Comparison of ENCODE assay signal across 10 cellular contexts in the genomic region with DNA sequence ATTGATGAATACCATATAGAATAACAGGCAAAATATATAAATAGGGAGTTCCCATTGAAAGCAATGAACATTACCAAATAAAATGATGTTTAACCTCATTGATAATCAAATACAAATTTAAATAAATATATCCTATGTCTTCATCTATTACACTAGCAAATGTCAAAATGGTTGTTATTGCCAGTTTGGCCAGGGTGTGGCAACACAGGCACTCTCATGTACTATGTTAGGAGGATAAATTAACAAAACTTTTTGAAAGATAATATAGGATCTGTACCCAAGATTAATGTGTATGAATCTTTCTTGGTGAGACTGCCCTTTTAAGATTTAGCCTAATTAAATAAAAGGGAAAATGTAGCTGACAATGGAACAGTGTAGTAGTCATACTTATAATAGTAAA.
DNase-seq lines count a peak whose midpoint lies in the region; ATAC-seq and TF ChIP-seq lines count a peak whose summit lies in the region.
"Had no signal": no experiment of that assay in that cellular context is flagged by ENCODE, and none has a peak within 500 bp of the region (broad histone marks: within the 10 kb centered on the region; RNA-seq: fewer than 3 reads in every experiment).

No MANE protein-coding gene starts in this region.

- no peak overlapping the region for H2AK5ac ChIP-seq in IMR-90 (ENCODE audit: low read depth, low read length)

- no peak overlapping the region for H2BK120ac ChIP-seq in IMR-90 (ENCODE audit: low read depth, low read length)

- H3K9ac ChIP-seq in IMR-90 (ENCODE audit: low read depth, low read length): no peak overlapping the region

- DNase-seq in GM06990 (ENCODE audit: extremely low read depth, insufficient read length) (no peak), IMR-90 (peak; percentile 12), brain microvascular endothelial cell (peak; percentile 33), neural crest cell (ENCODE audit: low read depth, low spot score) (no peak), esophagus muscularis mucosa (ENCODE audit: extremely low spot score) (no peak), HK-2 (ENCODE audit: unreplicated experiment) (no peak), NCI-H446 (lab: John Stamatoyannopoulos, UW) (no peak)
- DNase-seq: left cardiac atrium, NCI-H2081 treated with DMSO at 0.1 percent for 48 hours had no signal

- POLR2A ChIA-PET in IMR-90 (lab: Charles Lee; ENCODE audit: unreplicated experiment): no interaction called here

- no peaks in the 10 kb centered on the region for H3K4me1 Mint-ChIP-seq in neural crest cell
- H3K4me1 Mint-ChIP-seq: activated T-helper 17 cell treated with anti-CD3 and anti-CD28 coated beads, Interleukin-2, amount 50 U/mL, for 72 hours had no signal

- H4K5ac ChIP-seq in IMR-90 (ENCODE audit: low read depth, low read length): no peak overlapping the region

- no peak overlapping the region for H4K91ac ChIP-seq in IMR-90 (ENCODE audit: insufficient read depth, low read depth, low read length)

- no peaks in the 10 kb centered on the region for H3K36me3 Mint-ChIP-seq in neural crest cell (ENCODE audit: low read depth)

- H2BK5ac ChIP-seq in IMR-90 (ENCODE audit: low read depth, low read length, poor library complexity, severe bottlenecking): no peak overlapping the region

- no peaks in the 10 kb centered on the region for H3K27me3 Mint-ChIP-seq in neural crest cell (ENCODE audit: low read depth)
- H3K27me3 Mint-ChIP-seq: activated T-helper 17 cell treated with anti-CD3 and anti-CD28 coated beads, Interleukin-2, amount 50 U/mL, for 72 hours had no signal

- H3K23ac ChIP-seq in IMR-90 (ENCODE audit: low read depth, low read length): no peak overlapping the region

- no peak overlapping the region for H2AK9ac ChIP-seq in IMR-90 (replicated peaks; ENCODE audit: low read depth, low read length, poor library complexity)

- H3K4me1 ChIP-seq in IMR-90 (ENCODE audit: control insufficient read depth, insufficient read depth, low read length): no peaks in the 10 kb centered on the region
- H3K4me1 ChIP-seq in esophagus muscularis mucosa: no peaks in the 10 kb centered on the region

- TF ChIP-seq EP300 in esophagus muscularis mucosa (IDR thresholded peaks at IDR 0.05): no peak

- in situ Hi-C loops in IMR-90 (cut with MboI; ENCODE audit: low sequenced_read_pairs): no loop called here
- in situ Hi-C loops in brain microvascular endothelial cell (cut with HindIII; ENCODE audit: low pct_ligation_motif_present, low sequenced_read_pairs): no loop called here

- ATAC-seq in IMR-90 (ENCODE audit: low read depth): peak; percentile 69; the same call in 1 of the 2 replicates
- ATAC-seq: activated T-helper 17 cell treated with anti-CD3 and anti-CD28 coated beads, Interleukin-2, amount 50 U/mL, for 72 hours; left cardiac atrium had no signal

- no peaks in the 10 kb centered on the region for H3K36me3 ChIP-seq in GM06990 (ENCODE audit: control insufficient read depth, insufficient read depth, low read length)
- no peaks in the 10 kb centered on the region for H3K36me3 ChIP-seq in IMR-90 (ENCODE audit: control insufficient read depth, insufficient read depth, low read length)
- no peaks in the 10 kb centered on the region for H3K36me3 ChIP-seq in brain microvascular endothelial cell (replicated peaks)
- H3K36me3 ChIP-seq in esophagus muscularis mucosa: no peaks in the 10 kb centered on the region

- H2BK20ac ChIP-seq in IMR-90 (ENCODE audit: low read depth, low read length): no peak overlapping the region

- peak; percentile 54 for TF ChIP-seq RAD21 in IMR-90 (IDR thresholded peaks at IDR 0.05; ENCODE audit: low read length)

- H3K27ac ChIP-seq in IMR-90 (ENCODE audit: insufficient read depth, low read length) (no peak overlapping the region), brain microvascular endothelial cell (no peak overlapping the region), esophagus muscularis mucosa (replicated peaks in 1 of 4) (no peak overlapping the region)

- no peak overlapping the region for H3K4me3 Mint-ChIP-seq in neural crest cell
- H3K4me3 Mint-ChIP-seq: activated T-helper 17 cell treated with anti-CD3 and anti-CD28 coated beads, Interleukin-2, amount 50 U/mL, for 72 hours had no signal

- no peaks in the 10 kb centered on the region for H3K9me3 ChIP-seq in IMR-90 (ENCODE audit: control insufficient read depth, insufficient read depth, low read length)
- no peaks in the 10 kb centered on the region for H3K9me3 ChIP-seq in esophagus muscularis mucosa

- TF ChIP-seq POLR2A in IMR-90 (IDR thresholded peaks at IDR 0.05; ENCODE audit: low read depth, low read length) (no peak), esophagus muscularis mucosa (IDR thresholded peaks at IDR 0.05; ENCODE audit: low read depth) (no peak)

- no peaks in the 10 kb centered on the region for H3K79me1 ChIP-seq in IMR-90 (ENCODE audit: low read depth in 1 of 2, low read length in 2 of 2)

- H3K56ac ChIP-seq in IMR-90 (ENCODE audit: extremely low read depth, insufficient read depth, low read length): no peak overlapping the region

- no peaks in the 10 kb centered on the region for H3K9me3 Mint-ChIP-seq in neural crest cell

- no peak overlapping the region for H4K8ac ChIP-seq in IMR-90 (ENCODE audit: low read depth in 2 of 2, low read length in 2 of 2)

- H3K27ac Mint-ChIP-seq in neural crest cell (ENCODE audit: unreplicated experiment): no peak overlapping the region
- H3K27ac Mint-ChIP-seq: activated T-helper 17 cell treated with anti-CD3 and anti-CD28 coated beads, Interleukin-2, amount 50 U/mL, for 72 hours had no signal

- dilution Hi-C loops in IMR-90 (cut with HindIII; ENCODE audit: low sequenced_read_pairs, unreplicated experiment): no loop called here

- no peak overlapping the region for H3K4me2 ChIP-seq in IMR-90 (ENCODE audit: low read depth, low read length)

- H3K4me3 ChIP-seq in GM06990 (replicated peaks; ENCODE audit: low read depth, low read length) (no peak overlapping the region), IMR-90 (ENCODE audit: insufficient read depth, low read depth, low read length) (no peak overlapping the region), brain microvascular endothelial cell (ENCODE audit: low read depth, low read length) (no peak overlapping the region), esophagus muscularis mucosa (no peak overlapping the region)

- no peak overlapping the region for H3K4ac ChIP-seq in IMR-90 (ENCODE audit: low read depth, low read length)

- H3K18ac ChIP-seq in IMR-90 (ENCODE audit: low read depth, low read length): no peak overlapping the region

- H4K20me1 ChIP-seq in IMR-90 (ENCODE audit: insufficient read depth, low read length): no peaks in the 10 kb centered on the region

- CTCF ChIA-PET in IMR-90 (lab: Yijun Ruan, JAX): interaction anchor here (0.6 to 1.2 kb wide), 2 partner anchors 370 to 479 kb away, joined by 4 read pairs; no protein-coding TSS in a partner anchor

- no peak overlapping the region for H3K14ac ChIP-seq in IMR-90 (replicated peaks; ENCODE audit: low read depth, low read length)

- no peaks in the 10 kb centered on the region for H3K9me1 ChIP-seq in IMR-90 (ENCODE audit: insufficient read depth, low read length)

- H2BK15ac ChIP-seq in IMR-90 (ENCODE audit: low read depth, low read length): no peak overlapping the region

- H3K27me3 ChIP-seq in GM06990 (replicated peaks; ENCODE audit: control insufficient read depth, insufficient read depth, low read length) (no peaks in the 10 kb centered on the region), IMR-90 (ENCODE audit: control insufficient read depth, insufficient read depth, low read length) (no peaks in the 10 kb centered on the region), brain microvascular endothelial cell (replicated peaks) (no peaks in the 10 kb centered on the region), esophagus muscularis mucosa (no peaks in the 10 kb centered on the region)

- TF ChIP-seq CTCF in GM06990 (IDR thresholded peaks at IDR 0.05; ENCODE audit: insufficient read depth, low read length, poor library complexity, severe bottlenecking): peak; percentile 24
- peak; percentile 41 for TF ChIP-seq CTCF in IMR-90 (conservative IDR thresholded peaks at IDR 0.05; ENCODE audit: low read depth, low read length)
- peak; percentile 61 for TF ChIP-seq CTCF in brain microvascular endothelial cell (IDR thresholded peaks at IDR 0.05; ENCODE audit: low read depth, low read length, missing control alignments)
- peak; percentile 53 for TF ChIP-seq CTCF in neural crest cell (conservative IDR thresholded peaks at IDR 0.05)
- no peak for TF ChIP-seq CTCF in esophagus muscularis mucosa (IDR thresholded peaks at IDR 0.05)

- intact Hi-C loops in IMR-90 (cut with micrococcal nuclease) (loop anchor here (2.0 kb wide), 1 partner anchor 369 kb away; no protein-coding TSS in a partner anchor), esophagus muscularis mucosa (cut with DNase I) (no loop called here)

- no TSS peak for BruUV-seq in IMR-90 (replicated peaks; lab: Mats Ljungman, UMichigan)

- no peak overlapping the region for H2AFZ ChIP-seq in IMR-90 (replicated peaks; ENCODE audit: low read length, poor library complexity)

TF ChIP-seq in IMR-90, 13 proteins besides CTCF, POLR2A, EP300 and RAD21:
- TF ChIP-seq SMC3 (IDR thresholded peaks at IDR 0.05; ENCODE audit: low read depth, low read length) (peak; percentile 50), CHD1 (IDR thresholded peaks at IDR 0.05; ENCODE audit: low read depth, low read length) (no peak)

Comparison
In these comparisons a context has a peak if more than half of its experiments do, and no peak if none do; other contexts are left out.
1. DNase-seq: peak in IMR-90 (single experiment) and brain microvascular endothelial cell (single experiment); none in GM06990 (single experiment), neural crest cell (single experiment), esophagus muscularis mucosa (single experiment), HK-2 (single experiment) and NCI-H446 (0 of 2).
2. CTCF ChIP-seq: peak in GM06990 (single experiment), IMR-90 (single experiment), brain microvascular endothelial cell (single experiment) and neural crest cell (single experiment); none in esophagus muscularis mucosa (0 of 3).